ENCODE assay signal across 8 cellular contexts in genomic region chr3:31968927-31969418, GRCh38. TPM values are rescaled to one million over a fixed set of nuclear protein-coding genes. Genes with fewer than 3 reads are reported as not detected.
DNase-seq lines count a peak whose midpoint lies in the region; ATAC-seq and TF ChIP-seq lines count a peak whose summit lies in the region.

No MANE protein-coding gene starts in this region.

- no peak for TF ChIP-seq POLR2A in lower leg skin (IDR thresholded peaks at IDR 0.05)

- intact Hi-C loops in sciatic nerve (cut with DNase I) (no loop called here), lower leg skin (cut with DNase I; ENCODE audit: low total_unique reads) (no loop called here)

- in situ Hi-C loops in SK-MEL-5 (cut with HindIII; ENCODE audit: low pct_unique_long_range_greater_than_20kb, low sequenced_read_pairs): no loop called here

- TF ChIP-seq CTCF in foreskin fibroblast (IDR thresholded peaks at IDR 0.05; ENCODE audit: low read depth, low read length): no peak
- no peak for TF ChIP-seq CTCF in lower leg skin (IDR thresholded peaks at IDR 0.05)

- 54 to 66% methylated on average over 6 of the region's 6 CpGs for WGBS in lower leg skin, 2 donors

- no peak overlapping the region for H3K4me3 ChIP-seq in foreskin fibroblast (ENCODE audit: low read depth in 1 of 2, low read length in 2 of 2)
- no peak overlapping the region for H3K4me3 ChIP-seq in lower leg skin (ENCODE audit: low read depth, poor library complexity, severe bottlenecking)

- peak; percentile 96 for ATAC-seq in sciatic nerve
- no peak for ATAC-seq in HG03175 (IDR thresholded peaks at IDR 0.05; ENCODE audit: unreplicated experiment)

- DNase-seq in ELR (ENCODE audit: low read depth): peak; percentile 88
- peak; percentile 99 for DNase-seq in SK-MEL-5 (ENCODE audit: low read depth, low spot score)
- peak; percentile 91 to 94 for DNase-seq in foreskin fibroblast
- DNase-seq in sciatic nerve (ENCODE audit: low spot score): no peak
- DNase-seq in cerebellar nuclear complex (lab: John Stamatoyannopoulos, UW): no peak
- DNase-seq in T-helper 1 cell: no peak
- DNase-seq in lower leg skin (ENCODE audit: low spot score in 2 of 2): no peak

RNA-seq across cellular contexts. Expression of gene OSBPL10, which starts 12.1 kb away (rescaled TPM):
- 28.6 and 38.9 TPM in 2 replicates for total RNA-seq in SK-MEL-5 (2014; rRNA removed; shearing (Covaris generic))
- 58.3 and 93.1 TPM in 2 replicates for polyA plus RNA-seq in SK-MEL-5 (2015; cell fraction: cytosol; rRNA removed)
- 54.9 and 58.9 TPM in 2 replicates for polyA plus RNA-seq in SK-MEL-5 (2015; cell fraction: nucleus; rRNA removed)
- total RNA-seq in sciatic nerve (27.0 TPM), lower leg skin (10 to 100 TPM; 20.4 to 44.4 (median 30.2) TPM)

RNA-seq across cellular contexts. Expression of gene ZNF860, which starts 12.6 kb away (rescaled TPM):
- 3.9 and 6.1 TPM in 2 replicates for total RNA-seq in SK-MEL-5 (2014; rRNA removed; shearing (Covaris generic))
- polyA plus RNA-seq in SK-MEL-5 (2015; cell fraction: cytosol; rRNA removed): 4.1 and 8.2 TPM in 2 replicates
- polyA plus RNA-seq in SK-MEL-5 (2015; cell fraction: nucleus; rRNA removed): 5.5 and 8.9 TPM in 2 replicates
- total RNA-seq in sciatic nerve (0.89 TPM), lower leg skin (1 to 10 TPM; 1.0 to 2.8 (median 2.0) TPM)

Comparison
In these comparisons a context has a peak if more than half of its experiments do, and no peak if none do; other contexts are left out.
1. DNase-seq: peak in ELR (single experiment), SK-MEL-5 (single experiment) and foreskin fibroblast (2 of 2); none in sciatic nerve (single experiment), cerebellar nuclear complex (0 of 2), T-helper 1 cell (0 of 5) and lower leg skin (0 of 2).